Comparison of ENCODE assay signal across 9 cellular contexts in genomic region chrX:9510980-9511379, GRCh38.
"Had no signal": no experiment of that assay in that cellular context is flagged by ENCODE, and none has a peak within 500 bp of the region (broad histone marks: within the 10 kb centered on the region; RNA-seq: fewer than 3 reads in every experiment).

No MANE protein-coding gene starts in this region.

- H3K9me3 ChIP-seq: HAP-1 had no signal

- ATAC-seq: HCT116 had no signal

- H3K4me3 Mint-ChIP-seq: HFFc6, IgD-negative memory B cell had no signal

- H2AFZ ChIP-seq: GM23248 had no signal

- H3K27ac ChIP-seq: GM23248, HL-60 had no signal

- DNase-seq: GM23248, GOT3, H7, HFFc6, KG1 had no signal

- H3K36me3 Mint-ChIP-seq: IgD-negative memory B cell had no signal

- H3K9me3 Mint-ChIP-seq: HFFc6 had no signal

- H3K4me3 ChIP-seq: GM23248, HAP-1 had no signal

- H3K27me3 Mint-ChIP-seq: IgD-negative memory B cell had no signal

- H3K4me1 ChIP-seq: HAP-1 had no signal

- H3K27ac Mint-ChIP-seq: HFFc6, IgD-negative memory B cell had no signal

- H3K9ac ChIP-seq: GM23248 had no signal
